Comparison of ENCODE assay signal across 20 cellular contexts in the genomic region with DNA sequence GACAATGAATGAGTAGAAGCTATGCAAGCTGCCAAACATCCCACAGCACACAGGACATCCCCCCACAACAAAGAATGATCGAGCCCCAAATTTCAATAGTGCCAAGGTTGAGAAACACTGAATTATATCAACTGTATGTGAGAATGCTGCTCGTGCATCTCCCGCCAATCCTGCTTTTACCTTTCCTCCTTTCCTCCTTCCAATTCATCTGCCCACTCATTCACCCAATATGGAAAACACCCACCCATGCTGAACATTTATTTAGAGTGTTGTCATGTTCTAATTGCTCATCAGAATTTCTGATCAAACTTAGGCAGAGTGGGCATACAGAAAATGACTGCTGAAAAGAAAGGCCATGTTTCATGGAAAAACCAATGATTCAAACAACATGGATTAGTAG.
"Had no signal": no experiment of that assay in that cellular context is flagged by ENCODE, and none has a peak within 500 bp of the region (broad histone marks: within the 10 kb centered on the region; RNA-seq: fewer than 3 reads in every experiment).

No MANE protein-coding gene starts in this region.

- DNase-seq: colonic mucosa; cortex of kidney; dermis blood vessel endothelial cell; dorsolateral prefrontal cortex; effector CD4-positive, alpha-beta T cell; effector CD8-positive, alpha-beta T cell; effector memory CD4-positive, alpha-beta T cell; effector memory CD8-positive, alpha-beta T cell; endodermal cell; erythroblast; esophagus squamous epithelium; foreskin fibroblast; foreskin keratinocyte; foreskin melanocyte; gastrocnemius medialis; glutamatergic neuron; heart left ventricle; heart right ventricle had no signal

- ATAC-seq: effector memory CD8-positive, alpha-beta T cell; esophagus mucosa; foreskin keratinocyte; gastrocnemius medialis; gastroesophageal sphincter; heart left ventricle; heart right ventricle had no signal
